Comparison of ENCODE assay signal across 35 cellular contexts in genomic region chr10:47094126-47094525, GRCh38.
"Had no signal": no experiment of that assay in that cellular context is flagged by ENCODE, and none has a peak within 500 bp of the region (broad histone marks: within the 10 kb centered on the region; RNA-seq: fewer than 3 reads in every experiment).

No MANE protein-coding gene starts in this region.

- H3K4me1 Mint-ChIP-seq: activated B cell treated with CpG ODN at 0.5 μM for 24 hours; activated naive CD4-positive, alpha-beta T cell treated with anti-CD3 and anti-CD28 coated beads, Interleukin-2, amount 50 U/mL, for 24 hours; activated naive CD8-positive, alpha-beta T cell treated with anti-CD3 and anti-CD28 coated beads for 36 hours; activated naive CD8-positive, alpha-beta T cell treated with anti-CD3 and anti-CD28 coated beads, Interleukin-2, amount 50 U/mL, for 24 hours; endodermal cell; T-helper 17 cell had no signal

- H3K36me3 Mint-ChIP-seq: activated naive CD4-positive, alpha-beta T cell treated with anti-CD3 and anti-CD28 coated beads, Interleukin-2, amount 50 U/mL, for 24 hours; activated naive CD8-positive, alpha-beta T cell treated with anti-CD3 and anti-CD28 coated beads for 36 hours had no signal

- H3K27me3 Mint-ChIP-seq: activated CD8-positive, alpha-beta T cell treated with anti-CD3 and anti-CD28 coated beads for 36 hours; activated naive CD4-positive, alpha-beta T cell treated with anti-CD3 and anti-CD28 coated beads, Interleukin-2, amount 50 U/mL, for 24 hours; activated naive CD8-positive, alpha-beta T cell treated with anti-CD3 and anti-CD28 coated beads for 36 hours; activated naive CD8-positive, alpha-beta T cell treated with anti-CD3 and anti-CD28 coated beads, Interleukin-2, amount 50 U/mL, for 24 hours had no signal

- H3K4me3 Mint-ChIP-seq: activated B cell treated with CpG ODN at 0.5 μM for 24 hours; activated CD8-positive, alpha-beta T cell treated with anti-CD3 and anti-CD28 coated beads for 36 hours; activated naive CD4-positive, alpha-beta T cell treated with anti-CD3 and anti-CD28 coated beads for 36 hours; activated naive CD4-positive, alpha-beta T cell treated with anti-CD3 and anti-CD28 coated beads, Interleukin-2, amount 50 U/mL, for 24 hours; activated naive CD8-positive, alpha-beta T cell treated with anti-CD3 and anti-CD28 coated beads for 36 hours; activated naive CD8-positive, alpha-beta T cell treated with anti-CD3 and anti-CD28 coated beads, Interleukin-2, amount 50 U/mL, for 24 hours; activated T-helper 1 cell treated with anti-CD3 and anti-CD28 coated beads, Interleukin-12 subunit alpha, Interleukin-12 subunit beta, Interleukin-2, Interleukin-4 antibody, amounts not matched to agents 30 ng/mL and 10 ng/mL and 1 ng/mL, durations not matched to agents 14 hours and 24 hours and 36 hours; dendritic cell treated with granulocyte-macrophage colony-stimulating factor and Interleukin-4, amounts not matched to agents 40 ng/mL and 50 ng/mL, for 4 days; endodermal cell; T-helper 17 cell; T-helper 2 cell treated with Interferon-gamma antibody and Interleukin-4, amounts not matched to agents 5 μg/mL and 100 μg/mL, for 36 hours had no signal

- H3K9me3 Mint-ChIP-seq: activated CD8-positive, alpha-beta T cell treated with anti-CD3 and anti-CD28 coated beads for 36 hours; activated naive CD4-positive, alpha-beta T cell treated with anti-CD3 and anti-CD28 coated beads for 36 hours; activated naive CD4-positive, alpha-beta T cell treated with anti-CD3 and anti-CD28 coated beads, Interleukin-2, amount 50 U/mL, for 24 hours; activated naive CD8-positive, alpha-beta T cell treated with anti-CD3 and anti-CD28 coated beads for 36 hours; activated naive CD8-positive, alpha-beta T cell treated with anti-CD3 and anti-CD28 coated beads, Interleukin-2, amount 50 U/mL, for 24 hours; activated T-helper 1 cell treated with anti-CD3 and anti-CD28 coated beads, Interleukin-12 subunit alpha, Interleukin-12 subunit beta, Interleukin-2, Interleukin-4 antibody, amounts not matched to agents 30 ng/mL and 10 ng/mL and 1 ng/mL, durations not matched to agents 14 hours and 24 hours and 36 hours; activated T-helper 2 cell treated with anti-CD3 and anti-CD28 coated beads, Interferon-gamma antibody, Interleukin-2, Interleukin-4, amounts not matched to agents 10 μg/mL and 5 μg/mL and 100 μg/mL, durations not matched to agents 14 hours and 24 hours and 36 hours; dendritic cell treated with granulocyte-macrophage colony-stimulating factor and Interleukin-4, amounts not matched to agents 40 ng/mL and 50 ng/mL, for 4 days; endodermal cell; T-helper 2 cell treated with Interferon-gamma antibody and Interleukin-4, amounts not matched to agents 5 μg/mL and 100 μg/mL, for 36 hours had no signal

- H3K4me1 ChIP-seq: adrenal gland, body of pancreas, esophagus muscularis mucosa, foreskin keratinocyte, gastrocnemius medialis, heart left ventricle had no signal

- H3K36me3 ChIP-seq: adrenal gland, esophagus muscularis mucosa, gastrocnemius medialis, heart left ventricle, WERI-Rb-1 had no signal

- H3K9me3 ChIP-seq: adrenal gland, body of pancreas, esophagus muscularis mucosa, gastrocnemius medialis, heart left ventricle had no signal

- H3K27ac Mint-ChIP-seq: activated B cell treated with CpG ODN at 0.5 μM for 24 hours; activated CD8-positive, alpha-beta T cell treated with anti-CD3 and anti-CD28 coated beads for 36 hours; activated naive CD4-positive, alpha-beta T cell treated with anti-CD3 and anti-CD28 coated beads for 36 hours; activated naive CD4-positive, alpha-beta T cell treated with anti-CD3 and anti-CD28 coated beads, Interleukin-2, amount 50 U/mL, for 24 hours; activated naive CD8-positive, alpha-beta T cell treated with anti-CD3 and anti-CD28 coated beads for 36 hours; activated naive CD8-positive, alpha-beta T cell treated with anti-CD3 and anti-CD28 coated beads, Interleukin-2, amount 50 U/mL, for 24 hours; activated T-helper 1 cell treated with anti-CD3 and anti-CD28 coated beads, Interleukin-12 subunit alpha, Interleukin-12 subunit beta, Interleukin-2, Interleukin-4 antibody, amounts not matched to agents 30 ng/mL and 10 ng/mL and 1 ng/mL, durations not matched to agents 14 hours and 24 hours and 36 hours; activated T-helper 2 cell treated with anti-CD3 and anti-CD28 coated beads, Interferon-gamma antibody, Interleukin-2, Interleukin-4, amounts not matched to agents 10 μg/mL and 5 μg/mL and 100 μg/mL, durations not matched to agents 14 hours and 24 hours and 36 hours; dendritic cell treated with granulocyte-macrophage colony-stimulating factor and Interleukin-4, amounts not matched to agents 40 ng/mL and 50 ng/mL, for 4 days; endodermal cell; T-helper 17 cell; T-helper 2 cell treated with Interferon-gamma antibody and Interleukin-4, amounts not matched to agents 5 μg/mL and 100 μg/mL, for 36 hours had no signal

- H3K4me3 ChIP-seq: adrenal gland, body of pancreas, dorsolateral prefrontal cortex, esophagus muscularis mucosa, gastrocnemius medialis, heart left ventricle had no signal

- H3K27me3 ChIP-seq: adrenal gland, body of pancreas, esophagus muscularis mucosa, foreskin keratinocyte, gastrocnemius medialis, heart left ventricle had no signal

- ATAC-seq: activated CD4-positive, CD25-positive, alpha-beta regulatory T cell treated with anti-CD3 and anti-CD28 coated beads, Interleukin-2, amount 50 U/mL, for 24 hours; activated CD8-positive, alpha-beta T cell treated with anti-CD3 and anti-CD28 coated beads for 36 hours; activated naive CD8-positive, alpha-beta T cell treated with anti-CD3 and anti-CD28 coated beads, Interleukin-2, amount 50 U/mL, for 24 hours; body of pancreas; foreskin keratinocyte; gastrocnemius medialis; heart left ventricle; T-helper 17 cell had no signal

- H3K27ac ChIP-seq: adrenal gland, body of pancreas, dorsolateral prefrontal cortex, esophagus muscularis mucosa, foreskin keratinocyte, gastrocnemius medialis, heart left ventricle, WERI-Rb-1 had no signal

- DNase-seq: activated B cell treated with CpG ODN at 0.5 μM for 24 hours; activated CD4-positive, alpha-beta T cell treated with anti-CD3 and anti-CD28 coated beads for 48 hours; activated CD4-positive, alpha-beta T cell treated with anti-CD3 and anti-CD28 coated beads, Interleukin-2, amount 50 U/mL, for 1 hour; activated CD4-positive, alpha-beta T cell treated with anti-CD3 and anti-CD28 coated beads, Interleukin-2, amount 50 U/mL, for 48 hours; activated CD8-positive, alpha-beta T cell treated with anti-CD3 and anti-CD28 coated beads for 36 hours; activated effector memory CD4-positive, alpha-beta T cell treated with anti-CD3 and anti-CD28 coated beads, Interleukin-2, amount 50 U/mL, for 16 hours; activated naive CD4-positive, alpha-beta T cell treated with anti-CD3 and anti-CD28 coated beads for 36 hours; activated naive CD8-positive, alpha-beta T cell treated with anti-CD3 and anti-CD28 coated beads for 36 hours; activated naive CD8-positive, alpha-beta T cell treated with anti-CD3 and anti-CD28 coated beads, Interleukin-2, amount 50 U/mL, for 24 hours; activated T-cell treated with anti-CD3 and anti-CD28 coated beads, Interleukin-2, amount 50 U/mL, for 1 hour; activated T-cell treated with anti-CD3 and anti-CD28 coated beads, Interleukin-2, amount 50 U/mL, for 48 hours; amygdala; aorta; body of pancreas; caudate nucleus; dorsolateral prefrontal cortex; effector memory CD4-positive, alpha-beta T cell; erythroblast; foreskin keratinocyte; gastrocnemius medialis; glutamatergic neuron; heart left ventricle; T-helper 1 cell; T-helper 17 cell; T1000; WERI-Rb-1 had no signal
